Comparison of ENCODE assay signal across 1 cellular context in the genomic region with DNA sequence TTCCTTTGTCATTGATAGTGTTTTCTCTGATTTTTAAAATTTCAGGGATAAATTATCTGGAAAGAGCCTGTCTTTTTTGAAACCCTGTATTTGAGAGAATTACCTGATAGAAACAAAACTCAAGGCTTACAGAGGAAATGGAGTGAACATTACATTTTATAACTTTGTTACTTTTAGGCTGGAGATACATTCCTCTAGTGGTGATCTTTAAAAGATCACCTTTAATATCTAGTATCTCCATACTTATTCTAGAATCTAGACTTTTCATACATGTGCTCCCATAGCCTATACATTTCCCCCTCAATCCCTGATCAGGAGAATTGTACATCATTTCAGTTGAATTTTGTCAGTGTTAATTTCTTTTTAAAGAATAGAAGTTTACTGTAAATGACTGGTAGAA.
TF ChIP-seq lines count a peak whose summit lies in the region.

No MANE protein-coding gene starts in this region.

TF ChIP-seq in HepG2, 621 proteins besides CTCF, POLR2A, EP300 and RAD21 (continued from another document):
- TF ChIP-seq HIC2 (CRISPR knock-in tag; IDR thresholded peaks at IDR 0.05; ENCODE audit: low read depth) (no peak), SRSF1 (optimal IDR thresholded peaks at IDR 0.05; ENCODE audit: low read depth, low read length) (no peak), ZNF580 (CRISPR knock-in tag; IDR thresholded peaks at IDR 0.05; ENCODE audit: borderline replicate concordance, low read depth) (no peak), ZNF562 (CRISPR knock-in tag; IDR thresholded peaks at IDR 0.05; ENCODE audit: borderline replicate concordance) (no peak), THAP11 (CRISPR knock-in tag; IDR thresholded peaks at IDR 0.05) (no peak), KLF13 (CRISPR knock-in tag; IDR thresholded peaks at IDR 0.05) (no peak), YY1 (IDR thresholded peaks at IDR 0.05; ENCODE audit: insufficient read depth, insufficient replicate concordance, low read depth, low read length) (no peak), GMEB2 (CRISPR knock-in tag; IDR thresholded peaks at IDR 0.05; ENCODE audit: low read depth) (no peak), ZNF335 (CRISPR knock-in tag; IDR thresholded peaks at IDR 0.05) (no peak)
- TF ChIP-seq, protein P1, sequence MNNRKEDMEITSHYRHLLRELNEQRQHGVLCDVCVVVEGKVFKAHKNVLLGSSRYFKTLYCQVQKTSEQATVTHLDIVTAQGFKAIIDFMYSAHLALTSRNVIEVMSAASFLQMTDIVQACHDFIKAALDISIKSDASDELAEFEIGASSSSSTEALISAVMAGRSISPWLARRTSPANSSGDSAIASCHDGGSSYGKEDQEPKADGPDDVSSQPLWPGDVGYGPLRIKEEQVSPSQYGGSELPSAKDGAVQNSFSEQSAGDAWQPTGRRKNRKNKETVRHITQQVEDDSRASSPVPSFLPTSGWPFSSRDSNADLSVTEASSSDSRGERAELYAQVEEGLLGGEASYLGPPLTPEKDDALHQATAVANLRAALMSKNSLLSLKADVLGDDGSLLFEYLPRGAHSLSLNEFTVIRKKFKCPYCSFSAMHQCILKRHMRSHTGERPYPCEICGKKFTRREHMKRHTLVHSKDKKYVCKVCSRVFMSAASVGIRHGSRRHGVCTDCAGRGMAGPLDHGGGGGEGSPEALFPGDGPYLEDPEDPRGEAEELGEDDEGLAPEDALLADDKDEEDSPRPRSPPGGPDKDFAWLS (CRISPR knock-in tag; IDR thresholded peaks at IDR 0.05; ENCODE audit: borderline replicate concordance): no peak
